ENCODE assay signal across 9 cellular contexts in the genomic region with DNA sequence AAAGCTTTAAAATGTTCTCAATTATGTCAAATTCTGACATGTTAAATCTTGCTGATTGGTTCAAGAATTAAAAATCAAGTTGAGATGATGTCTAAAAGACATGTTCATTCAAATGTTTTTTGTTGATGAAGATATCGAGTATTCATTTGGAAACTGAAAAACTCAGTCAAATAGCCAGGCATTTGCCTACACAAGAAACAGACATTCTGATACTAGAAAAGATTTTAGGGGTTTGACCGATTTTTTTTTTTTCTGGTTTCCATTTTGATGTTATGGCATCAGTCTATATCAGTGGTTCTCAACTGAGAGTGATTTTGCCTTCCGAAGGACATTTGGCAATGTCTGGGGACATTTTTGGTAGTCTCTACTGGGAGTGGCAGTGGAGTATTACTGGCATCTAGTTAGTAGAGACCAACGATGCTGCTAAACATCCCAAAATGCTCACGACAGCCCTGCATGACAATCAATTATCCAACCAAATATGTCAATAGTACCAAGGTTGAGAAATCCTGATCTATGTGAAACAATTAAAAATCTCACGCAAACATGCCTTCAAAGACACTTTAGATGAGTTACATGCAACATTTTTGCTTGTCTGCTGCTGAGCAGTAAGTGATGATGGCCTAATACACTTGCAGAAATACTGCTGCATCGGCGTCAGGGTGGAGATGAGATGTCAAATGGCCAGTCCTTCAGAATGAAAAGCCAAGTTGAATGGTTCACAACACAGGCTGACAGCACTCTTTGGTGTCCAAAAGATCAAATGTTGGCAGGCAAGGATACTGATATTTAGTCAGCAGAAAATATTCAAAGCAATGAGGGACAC. TPM values are rescaled to one million over a fixed set of nuclear protein-coding genes. Genes with fewer than 3 reads are reported as not detected.
DNase-seq lines count a peak whose midpoint lies in the region; ATAC-seq, FAIRE-seq and TF ChIP-seq lines count a peak whose summit lies in the region.
"Had no signal": no experiment of that assay in that cellular context is flagged by ENCODE, and none has a peak within 500 bp of the region (broad histone marks: within the 10 kb centered on the region; RNA-seq: fewer than 3 reads in every experiment).

No MANE protein-coding gene starts in this region.

- H2AFZ ChIP-seq in KMS-11 (ENCODE audit: low read depth) = no peak overlapping the region

- H3K4me1 ChIP-seq in KMS-11 (ENCODE audit: low read depth, poor library complexity, severe bottlenecking) = peaks cover 77% of the 10 kb centered on the region
- H3K4me1 ChIP-seq: breast epithelium had no signal

- DNase-seq in GM12891 (ENCODE audit: insufficient read length, low spot score) = no peak
- no peak for DNase-seq in GM19239 (ENCODE audit: insufficient read length, low spot score)
- DNase-seq in NCI-H1105 (lab: John Stamatoyannopoulos, UW) = no peak
- no peak for DNase-seq in posterior cingulate gyrus
- no peak for DNase-seq in effector CD4-positive, alpha-beta T cell
- DNase-seq in RKO (ENCODE audit: low spot score) = no peak

- no peaks in the 10 kb centered on the region for H4K20me1 ChIP-seq in KMS-11 (ENCODE audit: insufficient read depth)

- no peak; the same call in 1 of the 2 replicates for TF ChIP-seq POLR2A in GM12891 (IDR thresholded peaks at IDR 0.05; ENCODE audit: low read depth, low read length)

- no peaks in the 10 kb centered on the region for H3K27me3 ChIP-seq in KMS-11 (ENCODE audit: insufficient read depth, low read depth)
- H3K27me3 ChIP-seq: breast epithelium had no signal

- peak; percentile 43 for ATAC-seq in HG02870 (IDR thresholded peaks at IDR 0.05; ENCODE audit: unreplicated experiment)

- intact Hi-C loops in posterior cingulate gyrus (cut with DNase I) = no loop called here

- no peaks in the 10 kb centered on the region for H3K36me3 ChIP-seq in KMS-11 (ENCODE audit: insufficient read depth)
- H3K36me3 ChIP-seq: breast epithelium had no signal

- peak; percentile 91 for FAIRE-seq in GM12891 (lab: Jason Lieb, UNC)
- peak; percentile 99 for FAIRE-seq in GM19239 (lab: Jason Lieb, UNC)

- no peak for TF ChIP-seq CTCF in KMS-11 (conservative IDR thresholded peaks at IDR 0.05; ENCODE audit: low read depth, low read length)

- peak overlapping the region; percentile 0; the same call in 1 of the 2 replicates for H3K9ac ChIP-seq in KMS-11

- H3K4me3 ChIP-seq in KMS-11 (IDR thresholded peaks at IDR 0.05; ENCODE audit: insufficient read depth, low read depth, low read length) = no peak overlapping the region
- H3K4me3 ChIP-seq: breast epithelium had no signal

- H3K4me2 ChIP-seq in KMS-11 = peak overlapping the region; percentile 61

- peak overlapping the region; percentile 96 for H3K27ac ChIP-seq in KMS-11
- H3K27ac ChIP-seq: breast epithelium had no signal

- H3K79me2 ChIP-seq in KMS-11 (ENCODE audit: insufficient read depth, low read depth) = peaks cover 49% of the 10 kb centered on the region; the same call in 1 of the 2 replicates

TF ChIP-seq in GM12891, 5 proteins besides CTCF, POLR2A, EP300 and RAD21:
- no peak for TF ChIP-seq SPI1 (IDR thresholded peaks at IDR 0.05; ENCODE audit: low read depth, low read length)
- TF ChIP-seq POLR2AphosphoS5 (IDR thresholded peaks at IDR 0.05; ENCODE audit: low read depth, low read length) = no peak
- TF ChIP-seq PAX5 (IDR thresholded peaks at IDR 0.05; ENCODE audit: insufficient read depth, low read length, severe bottlenecking) = no peak
- no peak for TF ChIP-seq TAF1 (IDR thresholded peaks at IDR 0.05; ENCODE audit: low read depth, low read length)
- no peak for TF ChIP-seq POU2F2 (IDR thresholded peaks at IDR 0.05; ENCODE audit: low read depth, low read length)

RNA-seq across cellular contexts. Expression of a gene that starts 12.5 kb away (rescaled TPM):
- polyA plus RNA-seq in GM12891 (2012; ENCODE audit: low read depth, missing spikeins) = 104 TPM
